Comparison of ENCODE assay signal across 24 cellular contexts in the genomic region with DNA sequence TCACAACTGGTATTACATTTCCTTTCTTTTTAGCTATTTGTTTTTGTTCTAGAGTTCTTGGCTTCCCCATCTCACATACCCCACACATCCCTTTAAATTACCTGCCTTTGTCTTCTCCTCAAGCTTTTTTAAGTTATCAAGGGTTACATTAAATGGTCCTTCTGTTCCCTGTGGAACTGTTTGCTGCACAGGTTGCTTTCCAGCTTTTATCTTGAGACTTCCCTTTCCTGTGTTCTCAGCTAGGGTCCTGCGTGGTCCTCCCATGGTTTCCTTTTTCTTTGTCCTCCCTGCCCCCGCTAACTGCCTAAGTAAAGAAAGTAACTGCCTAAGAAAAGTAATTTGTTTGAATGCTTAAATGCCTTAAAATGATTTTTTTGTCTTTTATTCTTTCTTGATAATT.
DNase-seq lines count a peak whose midpoint lies in the region; ATAC-seq, FAIRE-seq and TF ChIP-seq lines count a peak whose summit lies in the region.
"Had no signal": no experiment of that assay in that cellular context is flagged by ENCODE, and none has a peak within 500 bp of the region (broad histone marks: within the 10 kb centered on the region; RNA-seq: fewer than 3 reads in every experiment).

No MANE protein-coding gene starts in this region.

- H3K9me2 ChIP-seq in MM.1S (replicated peaks; ENCODE audit: insufficient read depth, low read length): no peaks in the 10 kb centered on the region

- in situ Hi-C loops in KBM-7 (cut with MboI; ENCODE audit: low pct_unique_long_range_greater_than_20kb, low sequenced_read_pairs): no loop called here

- no peak for TF ChIP-seq CTCF in endothelial cell of umbilical vein (IDR thresholded peaks at IDR 0.05; ENCODE audit: extremely low read depth in 1 of 2, insufficient read depth in 1 of 2, low read depth in 1 of 2, low read length in 2 of 2)
- no peak for TF ChIP-seq CTCF in MM.1S (IDR thresholded peaks at IDR 0.05; ENCODE audit: low read length)
- no peak for TF ChIP-seq CTCF in mucosa of descending colon (IDR thresholded peaks at IDR 0.05)

- H2AFZ ChIP-seq in endothelial cell of umbilical vein (ENCODE audit: low read depth, low read length) (no peak overlapping the region), MM.1S (ENCODE audit: low read length) (no peak overlapping the region)
- H2AFZ ChIP-seq: GM23338 had no signal

- no peaks in the 10 kb centered on the region for H3K27me3 ChIP-seq in endothelial cell of umbilical vein (ENCODE audit: control insufficient read depth in 2 of 2, insufficient read depth in 2 of 2, low read length in 2 of 2)
- no peaks in the 10 kb centered on the region for H3K27me3 ChIP-seq in MM.1S (replicated peaks; ENCODE audit: insufficient read depth, low read length)
- H3K27me3 ChIP-seq: BE2C; BLaER1 treated with 17β-estradiol and CSF1 and Interleukin-3, amounts not matched to agents 10 nM and 100 nM had no signal

- DNase-seq in KBM-7 (peak; percentile 19), UCSD-AML1 (lab: John Stamatoyannopoulos, UW; ENCODE audit: unreplicated experiment) (peak; percentile 14), endothelial cell of umbilical vein (ENCODE audit: low read depth, low spot score) (peak; percentile 25), SKM-1 treated with dmso at 0.1 percent for 144 hours (lab: John Stamatoyannopoulos, UW; ENCODE audit: unreplicated experiment) (no peak), MM.1S (no peak), NOMO-1 treated with DMSO at 0.1 percent for 48 hours (lab: John Stamatoyannopoulos, UW; ENCODE audit: unreplicated experiment) (no peak), mucosa of descending colon (no peak)
- DNase-seq: 8988T; ACHN; AML-193; BE2C; CD4-positive, alpha-beta T cell; CD8-positive, alpha-beta memory T cell; DMS 273 treated with DMSO at 0.1 percent for 48 hours; DMS79; EL; GDM1; H9 had no signal

- peaks cover 0 to 3% of the 10 kb centered on the region in 2 experiments for H3K36me3 ChIP-seq in endothelial cell of umbilical vein (ENCODE audit: control insufficient read depth in 2 of 2, extremely low read depth in 1 of 2, insufficient read depth in 2 of 2, low read length in 2 of 2)
- H3K36me3 ChIP-seq in MM.1S (replicated peaks; ENCODE audit: insufficient read depth, low read length): no peaks in the 10 kb centered on the region
- no peaks in the 10 kb centered on the region for H3K36me3 ChIP-seq in mucosa of descending colon (ENCODE audit: low read depth)
- H3K36me3 ChIP-seq: BE2C had no signal

- POLR2A ChIA-PET in endothelial cell of umbilical vein (lab: Charles Lee): no interaction called here

- BruUV-seq in endothelial cell of umbilical vein (replicated peaks; lab: Mats Ljungman, UMichigan): no TSS peak

- H3K27ac ChIP-seq in endothelial cell of umbilical vein (ENCODE audit: insufficient read depth, low read depth, low read length) (no peak overlapping the region), MM.1S (ENCODE audit: low read length) (no peak overlapping the region)
- H3K27ac ChIP-seq: A549; BLaER1 treated with 17β-estradiol and CSF1 and Interleukin-3, amounts not matched to agents 10 nM and 100 nM had no signal

- CTCF ChIA-PET in endothelial cell of umbilical vein (lab: Charles Lee): interaction anchor here (0.9 kb wide), 1 partner anchor 10 kb away, joined by 3 read pairs; no protein-coding TSS in a partner anchor

- no peaks in the 10 kb centered on the region for H3K9me3 ChIP-seq in endothelial cell of umbilical vein (replicated peaks; ENCODE audit: control insufficient read depth, insufficient read depth, low read length)
- H3K9me3 ChIP-seq in MM.1S (replicated peaks; ENCODE audit: insufficient read depth, low read length): no peaks in the 10 kb centered on the region
- no peaks in the 10 kb centered on the region for H3K9me3 ChIP-seq in mucosa of descending colon
- H3K9me3 ChIP-seq: BE2C had no signal

- no peak overlapping the region for H3K4me2 ChIP-seq in endothelial cell of umbilical vein (ENCODE audit: insufficient read depth, low read length)
- no peak overlapping the region for H3K4me2 ChIP-seq in MM.1S (ENCODE audit: low read depth, low read length)
- H3K4me2 ChIP-seq: A549; BLaER1 treated with 17β-estradiol and CSF1 and Interleukin-3, amounts not matched to agents 10 nM and 100 nM; GM23338 had no signal

- H3K4me1 ChIP-seq in endothelial cell of umbilical vein (ENCODE audit: control insufficient read depth, extremely low read depth, insufficient read depth, low read length): no peaks in the 10 kb centered on the region
- H3K4me1 ChIP-seq in MM.1S (ENCODE audit: low read length): no peaks in the 10 kb centered on the region
- no peaks in the 10 kb centered on the region for H3K4me1 ChIP-seq in mucosa of descending colon (ENCODE audit: low read depth)
- H3K4me1 ChIP-seq: A549; BE2C; BLaER1 treated with 17β-estradiol and CSF1 and Interleukin-3, amounts not matched to agents 10 nM and 100 nM had no signal

- TF ChIP-seq POLR2A in endothelial cell of umbilical vein (IDR thresholded peaks at IDR 0.05; ENCODE audit: low read depth, low read length): no peak

- H4K20me1 ChIP-seq in endothelial cell of umbilical vein (replicated peaks; ENCODE audit: control insufficient read depth, extremely low read depth, insufficient read depth, low read length) (no peaks in the 10 kb centered on the region), MM.1S (ENCODE audit: insufficient read depth, low read length) (no peaks in the 10 kb centered on the region)
- H4K20me1 ChIP-seq: BLaER1 treated with 17β-estradiol and CSF1 and Interleukin-3, amounts not matched to agents 10 nM and 100 nM had no signal

- no peak for FAIRE-seq in endothelial cell of umbilical vein (lab: Jason Lieb, UNC)
- FAIRE-seq: A549, D721Med, GM12878 had no signal

- no peak overlapping the region for H3K4me3 ChIP-seq in endothelial cell of umbilical vein (replicated peaks in 1 of 3; ENCODE audit: insufficient read depth in 1 of 3, low read depth in 1 of 3, low read length in 3 of 3)
- no peak overlapping the region for H3K4me3 ChIP-seq in MM.1S (ENCODE audit: low read length)
- no peak overlapping the region for H3K4me3 ChIP-seq in mucosa of descending colon
- H3K4me3 ChIP-seq: A549; BLaER1 treated with 17β-estradiol and CSF1 and Interleukin-3, amounts not matched to agents 10 nM and 100 nM; GM12878; GM23338 had no signal

- H3K9ac ChIP-seq in endothelial cell of umbilical vein (replicated peaks; ENCODE audit: extremely low read depth, insufficient read depth, low read length): no peak overlapping the region
- H3K9ac ChIP-seq in MM.1S (ENCODE audit: low read length): no peak overlapping the region
- H3K9ac ChIP-seq: BLaER1 treated with 17β-estradiol and CSF1 and Interleukin-3, amounts not matched to agents 10 nM and 100 nM had no signal

- no peaks in the 10 kb centered on the region for H3K79me2 ChIP-seq in endothelial cell of umbilical vein (ENCODE audit: control insufficient read depth, insufficient read depth, low read length)
- no peaks in the 10 kb centered on the region for H3K79me2 ChIP-seq in MM.1S (ENCODE audit: low read length)

- intact Hi-C loops in endothelial cell of umbilical vein (cut with micrococcal nuclease) (no loop called here), mucosa of descending colon (cut with DNase I, micrococcal nuclease) (no loop called here)

- no peak for ATAC-seq in mucosa of descending colon
- ATAC-seq: A549, GM12878, GM23338, HCT116 had no signal

- H3K9me1 ChIP-seq in endothelial cell of umbilical vein (replicated peaks; ENCODE audit: control insufficient read depth, extremely low read depth, insufficient read depth, low read length): no peaks in the 10 kb centered on the region

- dilution Hi-C loops in endothelial cell of umbilical vein (cut with MboI; ENCODE audit: extremely low pct_ligation_motif_present, low sequenced_read_pairs): no loop called here

- H3F3A ChIP-seq in MM.1S (ENCODE audit: insufficient read depth, low read length): no peaks in the 10 kb centered on the region

TF ChIP-seq in endothelial cell of umbilical vein, 7 proteins besides CTCF, POLR2A, EP300 and RAD21:
- no peak for TF ChIP-seq FOS (IDR thresholded peaks at IDR 0.05; ENCODE audit: borderline replicate concordance, insufficient read depth, low read length)
- no peak for TF ChIP-seq POLR2AphosphoS5 (IDR thresholded peaks at IDR 0.05; ENCODE audit: insufficient read depth, low read depth, low read length)
- TF ChIP-seq MAX (IDR thresholded peaks at IDR 0.05; ENCODE audit: insufficient read depth, insufficient read length): no peak
- TF ChIP-seq EZH2 (IDR thresholded peaks at IDR 0.05; ENCODE audit: borderline replicate concordance, low read depth, low read length, severe bottlenecking): no peak
- no peak for TF ChIP-seq MYC (IDR thresholded peaks at IDR 0.05; ENCODE audit: low read depth, low read length)
- TF ChIP-seq GATA2 (IDR thresholded peaks at IDR 0.05; ENCODE audit: insufficient read depth, insufficient read length, low read depth, low read length): no peak
- TF ChIP-seq JUN (IDR thresholded peaks at IDR 0.05; ENCODE audit: borderline replicate concordance, insufficient read depth, insufficient read length, low read depth): no peak

Comparison
In these comparisons a context has a peak if more than half of its experiments do, and no peak if none do; other contexts are left out.
1. DNase-seq: peak in KBM-7 (single experiment), UCSD-AML1 (single experiment) and endothelial cell of umbilical vein (single experiment); none in SKM-1 treated with dmso at 0.1 percent for 144 hours (single experiment), MM.1S (single experiment), NOMO-1 treated with DMSO at 0.1 percent for 48 hours (single experiment) and mucosa of descending colon (0 of 3).